Comparison of ENCODE assay signal across 1 cellular context in genomic region chr2:190412971-190413370, GRCh38.
TF ChIP-seq lines count a peak whose summit lies in the region.

No MANE protein-coding gene starts in this region.

TF ChIP-seq in WTC11, 78 proteins besides CTCF, POLR2A, EP300 and RAD21 (continued from another document):
- TF ChIP-seq ARID4B (CRISPR knock-in tag; IDR thresholded peaks at IDR 0.05; ENCODE audit: borderline replicate concordance), result no peak
- no peak for TF ChIP-seq ATF6 (CRISPR knock-in tag; IDR thresholded peaks at IDR 0.05)
- TF ChIP-seq MYBL2 (CRISPR knock-in tag; IDR thresholded peaks at IDR 0.05), result no peak
- no peak for TF ChIP-seq E2F4 (CRISPR knock-in tag; IDR thresholded peaks at IDR 0.05; ENCODE audit: borderline replicate concordance, low read depth)
